8 cellular contexts compared by ENCODE assay signal in genomic region chr1:47231314-47232186, GRCh38. TPM values are rescaled to one million over a fixed set of nuclear protein-coding genes. Genes with fewer than 3 reads are reported as not detected.
DNase-seq lines count a peak whose midpoint lies in the region; FAIRE-seq and TF ChIP-seq lines count a peak whose summit lies in the region.

No MANE protein-coding gene starts in this region.

- H3K27me3 ChIP-seq in HUES64 (ENCODE audit: insufficient read depth, low read length), result peaks cover 100% of the 10 kb centered on the region
- peaks cover 20% of the 10 kb centered on the region for H3K27me3 ChIP-seq in parathyroid adenoma (ENCODE audit: control insufficient read depth, insufficient read depth, low read length)

- DNase-seq in AG08396 (ENCODE audit: low spot score) (peak; percentile 41), glutamatergic neuron (no peak), GM12892 (ENCODE audit: insufficient read length) (no peak), NCI-H2107 (lab: John Stamatoyannopoulos, UW) (no peak), occipital lobe (lab: John Stamatoyannopoulos, UW) (no peak)
- DNase-seq in activated T-helper 1 cell treated with anti-CD3 and anti-CD28 coated beads, Interleukin-12 subunit alpha, Interleukin-12 subunit beta, Interleukin-2, Interleukin-4 antibody, amounts not matched to agents 30 ng/mL and 10 ng/mL and 1 ng/mL, durations not matched to agents 14 hours and 24 hours and 36 hours (ENCODE audit: low spot score), result no peak

- H3K36me3 ChIP-seq in HUES64 (ENCODE audit: insufficient read depth, low read length) (no peaks in the 10 kb centered on the region), parathyroid adenoma (ENCODE audit: control insufficient read depth, insufficient read depth, low read length) (no peaks in the 10 kb centered on the region)

- H3K4me1 Mint-ChIP-seq in activated T-helper 1 cell treated with anti-CD3 and anti-CD28 coated beads, Interleukin-12 subunit alpha, Interleukin-12 subunit beta, Interleukin-2, Interleukin-4 antibody, amounts not matched to agents 30 ng/mL and 10 ng/mL and 1 ng/mL, durations not matched to agents 14 hours and 24 hours and 36 hours (ENCODE audit: low read depth), result peaks cover 14% of the 10 kb centered on the region
- H3K4me1 Mint-ChIP-seq in glutamatergic neuron (ENCODE audit: low read depth, unreplicated experiment), result peaks cover 8% of the 10 kb centered on the region

- no peaks in the 10 kb centered on the region for H3K79me2 ChIP-seq in parathyroid adenoma

- H3K27ac Mint-ChIP-seq in activated T-helper 1 cell treated with anti-CD3 and anti-CD28 coated beads, Interleukin-12 subunit alpha, Interleukin-12 subunit beta, Interleukin-2, Interleukin-4 antibody, amounts not matched to agents 30 ng/mL and 10 ng/mL and 1 ng/mL, durations not matched to agents 14 hours and 24 hours and 36 hours, result peak overlapping the region; percentile 86
- H3K27ac Mint-ChIP-seq in glutamatergic neuron (ENCODE audit: unreplicated experiment), result peak overlapping the region; percentile 78

- H3K27me3 Mint-ChIP-seq in activated T-helper 1 cell treated with anti-CD3 and anti-CD28 coated beads, Interleukin-12 subunit alpha, Interleukin-12 subunit beta, Interleukin-2, Interleukin-4 antibody, amounts not matched to agents 30 ng/mL and 10 ng/mL and 1 ng/mL, durations not matched to agents 14 hours and 24 hours and 36 hours (ENCODE audit: insufficient read depth), result peaks cover 87% of the 10 kb centered on the region
- H3K27me3 Mint-ChIP-seq in glutamatergic neuron (ENCODE audit: unreplicated experiment), result peaks cover 60% of the 10 kb centered on the region

- H3K9me3 ChIP-seq in HUES64 (ENCODE audit: insufficient read depth, low read depth, low read length) (no peaks in the 10 kb centered on the region), parathyroid adenoma (ENCODE audit: control insufficient read depth, low read length) (no peaks in the 10 kb centered on the region)

- H2AFZ ChIP-seq in parathyroid adenoma, result no peak overlapping the region

- intact Hi-C loops in activated T-helper 1 cell treated with anti-CD3 and anti-CD28 coated beads, Interleukin-12 subunit alpha, Interleukin-12 subunit beta, Interleukin-2, Interleukin-4 antibody, amounts not matched to agents 30 ng/mL and 10 ng/mL and 1 ng/mL, durations not matched to agents 14 hours and 24 hours and 36 hours (cut with micrococcal nuclease), result loop anchor here (5.0 kb wide), 2 partner anchors 481 to 496 kb away; no protein-coding TSS in a partner anchor

- peak overlapping the region; percentile 73 for H3K4me3 Mint-ChIP-seq in activated T-helper 1 cell treated with anti-CD3 and anti-CD28 coated beads, Interleukin-12 subunit alpha, Interleukin-12 subunit beta, Interleukin-2, Interleukin-4 antibody, amounts not matched to agents 30 ng/mL and 10 ng/mL and 1 ng/mL, durations not matched to agents 14 hours and 24 hours and 36 hours
- H3K4me3 Mint-ChIP-seq in glutamatergic neuron (ENCODE audit: unreplicated experiment), result peak overlapping the region; percentile 86

- no peak overlapping the region for H3K4me2 ChIP-seq in parathyroid adenoma (ENCODE audit: low read length)

- H3K4me3 ChIP-seq in HUES64 (ENCODE audit: low read length), result peak overlapping the region; percentile 33
- peak overlapping the region; percentile 20 for H3K4me3 ChIP-seq in parathyroid adenoma (ENCODE audit: low read depth, low read length)

- WGBS in HUES64, result under 1% methylated on average over 58 of the region's 60 CpGs

- no peaks in the 10 kb centered on the region for H3K9me3 Mint-ChIP-seq in activated T-helper 1 cell treated with anti-CD3 and anti-CD28 coated beads, Interleukin-12 subunit alpha, Interleukin-12 subunit beta, Interleukin-2, Interleukin-4 antibody, amounts not matched to agents 30 ng/mL and 10 ng/mL and 1 ng/mL, durations not matched to agents 14 hours and 24 hours and 36 hours
- H3K9me3 Mint-ChIP-seq in glutamatergic neuron (ENCODE audit: unreplicated experiment), result peaks cover 15% of the 10 kb centered on the region

- TF ChIP-seq POLR2A in GM12892 (IDR thresholded peaks at IDR 0.05; ENCODE audit: low read depth, low read length), result no peak

- H3K27ac ChIP-seq in HUES64 (ENCODE audit: low read depth, low read length), result no peak overlapping the region
- peak overlapping the region; percentile 61 for H3K27ac ChIP-seq in parathyroid adenoma

- H3K36me3 Mint-ChIP-seq in activated T-helper 1 cell treated with anti-CD3 and anti-CD28 coated beads, Interleukin-12 subunit alpha, Interleukin-12 subunit beta, Interleukin-2, Interleukin-4 antibody, amounts not matched to agents 30 ng/mL and 10 ng/mL and 1 ng/mL, durations not matched to agents 14 hours and 24 hours and 36 hours (ENCODE audit: low read depth), result peaks cover 3% of the 10 kb centered on the region
- H3K36me3 Mint-ChIP-seq in glutamatergic neuron (ENCODE audit: unreplicated experiment), result no peaks in the 10 kb centered on the region

- H3K9ac ChIP-seq in HUES64 (ENCODE audit: low read depth, low read length) (no peak overlapping the region), parathyroid adenoma (no peak overlapping the region)

- no peak for FAIRE-seq in GM12892 (lab: Jason Lieb, UNC)

- TF ChIP-seq CTCF in glutamatergic neuron (IDR thresholded peaks at IDR 0.05; ENCODE audit: partially characterized antibody, unreplicated experiment) (no peak), parathyroid adenoma (IDR thresholded peaks at IDR 0.05) (no peak)

- H3K4me1 ChIP-seq in HUES64 (ENCODE audit: insufficient read depth, low read length), result peaks cover 36% of the 10 kb centered on the region
- no peaks in the 10 kb centered on the region for H3K4me1 ChIP-seq in parathyroid adenoma

RNA-seq across cellular contexts. Expression of gene TAL1, which starts 0.5 kb away (rescaled TPM):
- polyA plus RNA-seq in HUES64 (2013, experiment 1 of 2), result 0.15 TPM
- 0.06 TPM for polyA plus RNA-seq in HUES64 (2013, experiment 2 of 2)
- not detected in 2 replicates for total RNA-seq in activated T-helper 1 cell treated with anti-CD3 and anti-CD28 coated beads, Interleukin-12 subunit alpha, Interleukin-12 subunit beta, Interleukin-2, Interleukin-4 antibody, amounts not matched to agents 30 ng/mL and 10 ng/mL and 1 ng/mL, durations not matched to agents 14 hours and 24 hours and 36 hours
- total RNA-seq in glutamatergic neuron (ENCODE audit: unreplicated experiment) (2.1 TPM), occipital lobe (1.6 TPM)
- not detected for polyA plus RNA-seq in GM12892 (2012; ENCODE audit: missing spikeins)

RNA-seq across cellular contexts. Expression of gene PDZK1IP1, which starts 41.7 kb away (rescaled TPM):
- polyA plus RNA-seq in HUES64 (2013, experiment 1 of 2), result not detected
- not detected for polyA plus RNA-seq in HUES64 (2013, experiment 2 of 2)
- not detected in 2 replicates for total RNA-seq in activated T-helper 1 cell treated with anti-CD3 and anti-CD28 coated beads, Interleukin-12 subunit alpha, Interleukin-12 subunit beta, Interleukin-2, Interleukin-4 antibody, amounts not matched to agents 30 ng/mL and 10 ng/mL and 1 ng/mL, durations not matched to agents 14 hours and 24 hours and 36 hours
- total RNA-seq in glutamatergic neuron (ENCODE audit: unreplicated experiment) (not detected), occipital lobe (not detected)
- not detected for polyA plus RNA-seq in GM12892 (2012; ENCODE audit: missing spikeins)
